Comparison of ENCODE assay signal across 8 cellular contexts in the genomic region with DNA sequence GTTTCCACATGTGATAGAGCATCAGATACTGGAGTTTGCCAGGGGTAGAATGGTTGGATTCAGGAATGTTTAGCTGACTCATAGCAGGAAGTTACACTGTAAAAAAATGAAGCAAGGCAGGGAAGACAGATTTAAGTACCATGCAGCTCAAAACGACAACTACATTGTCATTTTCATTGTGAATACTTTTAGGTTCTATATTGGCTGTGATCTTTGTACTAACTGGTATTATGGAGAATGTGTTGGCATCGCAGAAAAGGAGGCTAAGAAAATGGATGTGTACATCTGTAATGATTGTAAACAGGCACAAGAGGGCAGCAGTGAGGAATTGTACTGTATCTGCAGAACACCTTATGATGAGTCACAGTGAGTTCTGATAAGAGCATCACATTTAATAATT. TPM values are rescaled to one million over a fixed set of nuclear protein-coding genes. Genes with fewer than 3 reads are reported as not detected.
DNase-seq lines count a peak whose midpoint lies in the region; ATAC-seq and TF ChIP-seq lines count a peak whose summit lies in the region.
"Not testable (repeated sequence)": the region's sequence is repeated elsewhere in the genome, so short reads cannot be mapped to it uniquely, and the experiment has no call there.

No MANE protein-coding gene starts in this region.

- DNase-seq in AML-193 (lab: John Stamatoyannopoulos, UW) (peak; percentile 69 to 73), LoVo (ENCODE audit: low spot score) (peak; percentile 63), dedifferentiated amniotic fluid mesenchymal stem cell (ENCODE audit: extremely low spot score) (peak; percentile 55), kidney tubule cell (ENCODE audit: low spot score) (peak; percentile 70)
- DNase-seq in activated CD4-positive, alpha-beta T cell treated with anti-CD3 and anti-CD28 coated beads, Interleukin-2, amount 10 ng/mL, durations not matched to agents 24 days and 14 days, result peak; percentile 91
- peak; percentile 72 for DNase-seq in stimulated activated CD4-positive, alpha-beta T cell treated with anti-CD3 and anti-CD28 coated beads, Interleukin-15, amount 100 ng/mL, for 24 hours

- TF ChIP-seq CTCF in OCI-LY1 (IDR thresholded peaks at IDR 0.05; ENCODE audit: low read length), result peak; percentile 39

- H3K27me3 Mint-ChIP-seq in activated CD4-positive, alpha-beta T cell treated with anti-CD3 and anti-CD28 coated beads, Interleukin-2, amount 10 ng/mL, durations not matched to agents 24 days and 14 days, result not testable (repeated sequence)

- not testable (repeated sequence) for H3K9me3 ChIP-seq in OCI-LY1 (ENCODE audit: low read length)

- ATAC-seq in GM19395 (IDR thresholded peaks at IDR 0.05; ENCODE audit: unreplicated experiment), result peak; percentile 62

- peak overlapping the region; percentile 2 for H3K27ac Mint-ChIP-seq in activated CD4-positive, alpha-beta T cell treated with anti-CD3 and anti-CD28 coated beads, Interleukin-2, amount 10 ng/mL, durations not matched to agents 24 days and 14 days

- not testable (repeated sequence) for H4K20me1 ChIP-seq in OCI-LY1 (ENCODE audit: insufficient read depth, low read length)

- H3K36me3 Mint-ChIP-seq in activated CD4-positive, alpha-beta T cell treated with anti-CD3 and anti-CD28 coated beads, Interleukin-2, amount 10 ng/mL, durations not matched to agents 24 days and 14 days (ENCODE audit: low read depth), result not testable (repeated sequence)

- H3K27ac ChIP-seq in OCI-LY1 (ENCODE audit: low read depth, low read length, poor library complexity, severe bottlenecking), result not testable (repeated sequence)

- intact Hi-C loops in activated CD4-positive, alpha-beta T cell treated with anti-CD3 and anti-CD28 coated beads, Interleukin-2, amount 10 ng/mL, durations not matched to agents 24 days and 14 days (cut with micrococcal nuclease), result loop anchor here (5.0 kb wide), 1 partner anchor 35 kb away; no protein-coding TSS in a partner anchor

- H3K36me3 ChIP-seq in OCI-LY1 (ENCODE audit: insufficient read depth, low read length), result not testable (repeated sequence)

- peaks cover 12% of the 10 kb centered on the region for H3K4me1 ChIP-seq in OCI-LY1 (ENCODE audit: insufficient read depth, low read length, severe bottlenecking)

- H3K27me3 ChIP-seq in OCI-LY1 (ENCODE audit: insufficient read depth, low read length), result not testable (repeated sequence)

- H3K9me2 ChIP-seq in OCI-LY1 (ENCODE audit: low read depth, low read length), result not testable (repeated sequence)

- H3K4me3 Mint-ChIP-seq in activated CD4-positive, alpha-beta T cell treated with anti-CD3 and anti-CD28 coated beads, Interleukin-2, amount 10 ng/mL, durations not matched to agents 24 days and 14 days, result not testable (repeated sequence)

- H3K4me1 Mint-ChIP-seq in activated CD4-positive, alpha-beta T cell treated with anti-CD3 and anti-CD28 coated beads, Interleukin-2, amount 10 ng/mL, durations not matched to agents 24 days and 14 days, result peaks cover 32% of the 10 kb centered on the region

- not testable (repeated sequence) for H3K4me3 ChIP-seq in OCI-LY1 (ENCODE audit: low read depth, low read length, poor library complexity, severe bottlenecking)

- H3K79me2 ChIP-seq in OCI-LY1 (ENCODE audit: insufficient read depth, low read length), result not testable (repeated sequence)

- H3K9ac ChIP-seq in OCI-LY1 (ENCODE audit: low read length), result not testable (repeated sequence)

- not testable (repeated sequence) for H3K4me2 ChIP-seq in OCI-LY1 (ENCODE audit: low read length)

- not testable (repeated sequence) for H3F3A ChIP-seq in OCI-LY1 (ENCODE audit: insufficient read depth, low read length)

- not testable (repeated sequence) for H2AFZ ChIP-seq in OCI-LY1 (ENCODE audit: low read length)

- H3K9me3 Mint-ChIP-seq in activated CD4-positive, alpha-beta T cell treated with anti-CD3 and anti-CD28 coated beads, Interleukin-2, amount 10 ng/mL, durations not matched to agents 24 days and 14 days, result not testable (repeated sequence)

RNA-seq across cellular contexts. Expression of a gene that starts 8.2 kb away (rescaled TPM):
- total RNA-seq in activated CD4-positive, alpha-beta T cell treated with anti-CD3 and anti-CD28 coated beads, Interleukin-2, amount 10 ng/mL, durations not matched to agents 24 days and 14 days, result 8.3 and 12.8 TPM in 2 replicates
